Comparison of ENCODE assay signal across 8 cellular contexts in genomic region chr7:32846630-32847225, GRCh38. TPM values are rescaled to one million over a fixed set of nuclear protein-coding genes. Genes with fewer than 3 reads are reported as not detected.
DNase-seq lines count a peak whose midpoint lies in the region; ATAC-seq and TF ChIP-seq lines count a peak whose summit lies in the region.

No MANE protein-coding gene starts in this region.

- no peaks in the 10 kb centered on the region for H3K9me3 Mint-ChIP-seq in activated naive CD4-positive, alpha-beta T cell treated with anti-CD3 and anti-CD28 coated beads, Interleukin-2, amount 50 U/mL, for 72 hours

- H3K36me3 ChIP-seq in GM06990 (ENCODE audit: control insufficient read depth, insufficient read depth, low read length) (no peaks in the 10 kb centered on the region), heart left ventricle (no peaks in the 10 kb centered on the region), psoas muscle (ENCODE audit: insufficient read depth in 1 of 2, low read depth in 1 of 2) (no peaks in the 10 kb centered on the region), aorta (ENCODE audit: control insufficient read depth in 1 of 2, insufficient read depth in 2 of 2, low read length in 1 of 2) (no peaks in the 10 kb centered on the region)

- peak; percentile 100 for ATAC-seq in activated naive CD4-positive, alpha-beta T cell treated with anti-CD3 and anti-CD28 coated beads, Interleukin-2, amount 50 U/mL, for 72 hours
- ATAC-seq in heart left ventricle: peak; percentile 90 to 100 (median 100)
- ATAC-seq in psoas muscle: peak; percentile 99 to 100 (median 100)
- ATAC-seq in aorta (ENCODE audit: low FRiP score): peak; percentile 94

- DNase-seq in GM06990 (ENCODE audit: extremely low read depth, insufficient read length) (peak; percentile 37), GOT3 (lab: John Stamatoyannopoulos, UW) (peak; percentile 56), Kasumi-1 (lab: John Stamatoyannopoulos, UW) (peak; percentile 95), SKM-1 treated with dmso at 0.1 percent for 144 hours (lab: John Stamatoyannopoulos, UW; ENCODE audit: unreplicated experiment) (peak; percentile 57), heart left ventricle (peak; percentile 79 to 93 (median 90)), psoas muscle (peak; percentile 89 to 94), aorta (peak; percentile 91 to 96)
- peak; percentile 83 to 89 for DNase-seq in activated naive CD4-positive, alpha-beta T cell treated with anti-CD3 and anti-CD28 coated beads, Interleukin-2, amount 50 U/mL, for 72 hours (ENCODE audit: low spot score in 2 of 2)

- H3K4me1 ChIP-seq in heart left ventricle (peaks cover 0 to 8% (median 3%) of the 10 kb centered on the region in 12 donors), psoas muscle (no peaks in the 10 kb centered on the region), aorta (ENCODE audit: control insufficient read depth in 1 of 2, insufficient read depth in 2 of 2, low read length in 2 of 2) (no peaks in the 10 kb centered on the region)

- TF ChIP-seq CTCF in GM06990 (IDR thresholded peaks at IDR 0.05; ENCODE audit: insufficient read depth, low read length, poor library complexity, severe bottlenecking) (peak; percentile 81), heart left ventricle (IDR thresholded peaks at IDR 0.05) (peak; percentile 73 to 98 (median 94)), psoas muscle (IDR thresholded peaks at IDR 0.05) (peak; percentile 95)

- H3K36me3 Mint-ChIP-seq in activated naive CD4-positive, alpha-beta T cell treated with anti-CD3 and anti-CD28 coated beads, Interleukin-2, amount 50 U/mL, for 72 hours: no peaks in the 10 kb centered on the region

- H3K4me3 ChIP-seq in GM06990 (replicated peaks; ENCODE audit: low read depth, low read length) (no peak overlapping the region), heart left ventricle (peak overlapping the region in 2 of 12 donors; percentile 6 to 25), psoas muscle (no peak overlapping the region), aorta (ENCODE audit: low read length in 2 of 2) (no peak overlapping the region)

- H3K27me3 ChIP-seq in GM06990 (replicated peaks; ENCODE audit: control insufficient read depth, insufficient read depth, low read length) (no peaks in the 10 kb centered on the region), heart left ventricle (no peaks in the 10 kb centered on the region), psoas muscle (ENCODE audit: insufficient read depth in 3 of 3, low read length in 2 of 3) (no peaks in the 10 kb centered on the region), aorta (ENCODE audit: control insufficient read depth in 1 of 2, insufficient read depth in 2 of 2, low read length in 1 of 2) (no peaks in the 10 kb centered on the region)

- H3K27ac ChIP-seq in heart left ventricle: no peak overlapping the region
- no peak overlapping the region for H3K27ac ChIP-seq in psoas muscle
- no peak overlapping the region for H3K27ac ChIP-seq in aorta (ENCODE audit: low read depth in 1 of 2, low read length in 2 of 2)

- intact Hi-C loops in heart left ventricle (cut with DNase I): loop anchor here in 9 of 10 donors (1.0 to 10.0 kb wide), 12 partner anchors 44 to 262 kb away; partner anchors contain the start of genes KBTBD2 (in 5 of the 9) and RP9 (in 2 of the 9)
- intact Hi-C loops in psoas muscle (cut with DNase I): loop anchor here (2.0 to 10.0 kb wide), 4 partner anchors 46 to 96 kb away; partner anchors contain the start of gene KBTBD2 (in 2 of the 2)
- intact Hi-C loops in aorta (cut with DNase I): loop anchor here in 1 of 2 donors (2.0 kb wide), 1 partner anchor 96 kb away; no protein-coding TSS in a partner anchor

- no peak overlapping the region for H3K27ac Mint-ChIP-seq in activated naive CD4-positive, alpha-beta T cell treated with anti-CD3 and anti-CD28 coated beads, Interleukin-2, amount 50 U/mL, for 72 hours

- 17 to 22% (median 17%) methylated on average over 9 of the region's 9 CpGs for WGBS in heart left ventricle, 4 donors
- WGBS in psoas muscle, 3 donors: 19 to 24% (median 20%) methylated on average over 9 of the region's 9 CpGs
- 19 to 22% methylated on average over 9 of the region's 9 CpGs for WGBS in aorta, 2 donors

- H3K9me3 ChIP-seq in heart left ventricle (no peaks in the 10 kb centered on the region), psoas muscle (no peaks in the 10 kb centered on the region), aorta (ENCODE audit: control insufficient read depth, low read length) (no peaks in the 10 kb centered on the region)

- no peak for TF ChIP-seq POLR2A in heart left ventricle (IDR thresholded peaks at IDR 0.05)

RNA-seq across cellular contexts. Expression of gene KBTBD2, which starts 44.8 kb away (rescaled TPM):
- total RNA-seq in activated naive CD4-positive, alpha-beta T cell treated with anti-CD3 and anti-CD28 coated beads, Interleukin-2, amount 50 U/mL, for 72 hours: 10 to 100 TPM; 35.7 to 49.5 TPM
- total RNA-seq in heart left ventricle: 10 to 100 TPM; 21.4 to 39.3 (median 28.6) TPM
- polyA plus RNA-seq in heart left ventricle: 10 to 100 TPM; 10.4 to 23.4 TPM
- total RNA-seq in psoas muscle: 10 to 100 TPM; 27.7 to 65.6 (median 40.4) TPM
- polyA plus RNA-seq in psoas muscle: 10 to 100 TPM; 25.6 to 69.6 (median 32.4) TPM
- total RNA-seq in aorta: 10 to 100 TPM; 39.8 to 49.8 TPM
- polyA plus RNA-seq in aorta: 10 to 100 TPM in 1 of 2 donors, 1 to 10 TPM in 1; 8.5 to 17.0 TPM

Comparison
In these comparisons a context has a peak if more than half of its experiments do, and no peak if none do; other contexts are left out.
1. DNase-seq: peak in every context shown above with its lines; median percentile 95 in Kasumi-1; 94 in aorta; 92 in psoas muscle; 90 in heart left ventricle; 86 in activated naive CD4-positive, alpha-beta T cell treated with anti-CD3 and anti-CD28 coated beads, Interleukin-2, amount 50 U/mL, for 72 hours; 57 in SKM-1 treated with dmso at 0.1 percent for 144 hours; 56 in GOT3; 37 in GM06990.